ENCODE assay signal across 25 cellular contexts in genomic region chr1:241079459-241079858, GRCh38.
DNase-seq lines count a peak whose midpoint lies in the region; ATAC-seq, FAIRE-seq and TF ChIP-seq lines count a peak whose summit lies in the region.
"Had no signal": no experiment of that assay in that cellular context is flagged by ENCODE, and none has a peak within 500 bp of the region (broad histone marks: within the 10 kb centered on the region; RNA-seq: fewer than 3 reads in every experiment).

No MANE protein-coding gene starts in this region.

- no peaks in the 10 kb centered on the region for H3F3A ChIP-seq in neural cell (ENCODE audit: insufficient read depth, low read length, poor library complexity, severe bottlenecking)

- POLR2A ChIA-PET in HepG2 (lab: Yijun Ruan, JAX) = no interaction called here

- 0% methylated on average over 1 of the region's 1 CpG for WGBS in HepG2 (ENCODE audit: low lambda C conversion rate)
- WGBS in right lobe of liver (ENCODE audit: insufficient coverage, low coverage, low lambda C conversion rate, missing lambda C conversion rate) = 64% methylated on average over 1 of the region's 1 CpG

- no peaks in the 10 kb centered on the region for H4K20me1 ChIP-seq in HepG2 (ENCODE audit: insufficient read depth, low read length)
- no peaks in the 10 kb centered on the region for H4K20me1 ChIP-seq in neural cell (ENCODE audit: insufficient read depth)
- H4K20me1 ChIP-seq: BLaER1 had no signal

- no peaks in the 10 kb centered on the region for H3K4me1 ChIP-seq in HepG2 (ENCODE audit: insufficient read depth, low read length)
- H3K4me1 ChIP-seq in right lobe of liver = no peaks in the 10 kb centered on the region
- H3K4me1 ChIP-seq: BLaER1, Caco-2 had no signal

- H3K36me3 ChIP-seq in HepG2 (replicated peaks in 1 of 2; ENCODE audit: control insufficient read depth in 1 of 2, insufficient read depth in 2 of 2, low read length in 2 of 2) (no peaks in the 10 kb centered on the region), right lobe of liver (no peaks in the 10 kb centered on the region), neural cell (ENCODE audit: insufficient read depth, low read length) (no peaks in the 10 kb centered on the region)
- H3K36me3 ChIP-seq: BLaER1 had no signal

- no peaks in the 10 kb centered on the region for H3K9me2 ChIP-seq in neural cell (ENCODE audit: insufficient read depth, low read length)

- TF ChIP-seq CTCF in HepG2 (CRISPR knock-in tag; IDR thresholded peaks at IDR 0.05) = no peak
- TF ChIP-seq CTCF in right lobe of liver (IDR thresholded peaks at IDR 0.05) = no peak
- no peak for TF ChIP-seq CTCF in VCaP (conservative IDR thresholded peaks at IDR 0.05)
- TF ChIP-seq CTCF in neural cell (IDR thresholded peaks at IDR 0.05; ENCODE audit: poor library complexity, severe bottlenecking) = no peak

- intact Hi-C loops in HepG2 (cut with micrococcal nuclease; ENCODE audit: unreplicated experiment) = no loop called here
- intact Hi-C loops in right lobe of liver (cut with DNase I) = no loop called here

- no peaks in the 10 kb centered on the region for H3K9me3 ChIP-seq in HepG2 (ENCODE audit: low read length)
- no peaks in the 10 kb centered on the region for H3K9me3 ChIP-seq in right lobe of liver
- no peaks in the 10 kb centered on the region for H3K9me3 ChIP-seq in neural cell (ENCODE audit: low read length)
- H3K9me3 ChIP-seq: BLaER1, Caco-2 had no signal

- no peak for DNase-seq in HepG2 (ENCODE audit: low spot score)
- no peak for DNase-seq in right lobe of liver
- DNase-seq in NCI-H187 (lab: John Stamatoyannopoulos, UW) = no peak
- no peak for DNase-seq in SIG-M5 (lab: John Stamatoyannopoulos, UW)
- no peak for DNase-seq in activated gamma-delta T cell (lab: John Stamatoyannopoulos, UW)
- DNase-seq: Caco-2; CD4-positive, CD25-positive, alpha-beta regulatory T cell; CD8-positive, alpha-beta T cell; DMS 273 treated with DMSO at 0.1 percent for 48 hours; DMS79; EL; GF-D8; GM23248; H9; HFFc6 had no signal

- FAIRE-seq in HepG2 (lab: Jason Lieb, UNC) = no peak
- FAIRE-seq: A204.1, GM12891, GM18507 had no signal

- TF ChIP-seq RAD21 in HepG2 (CRISPR knock-in tag; IDR thresholded peaks at IDR 0.05) = no peak
- no peak for TF ChIP-seq RAD21 in neural cell (conservative IDR thresholded peaks at IDR 0.05)

- H3K4me2 ChIP-seq in HepG2 (ENCODE audit: low read depth, low read length) = no peak overlapping the region
- H3K4me2 ChIP-seq in neural cell (ENCODE audit: low read length) = peak overlapping the region; percentile 29
- H3K4me2 ChIP-seq: BLaER1 had no signal

- H3K79me2 ChIP-seq in HepG2 (ENCODE audit: insufficient read depth, low read length) = no peaks in the 10 kb centered on the region
- no peaks in the 10 kb centered on the region for H3K79me2 ChIP-seq in neural cell (replicated peaks; ENCODE audit: insufficient read depth, low read length)

- in situ Hi-C loops in HepG2 (cut with HindIII; ENCODE audit: extremely low pct_ligation_motif_present, low pct_unique_long_range_greater_than_20kb) = no loop called here

- H3K27ac ChIP-seq in HepG2 (ENCODE audit: extremely low read length, insufficient read depth, low read length) (no peak overlapping the region), right lobe of liver (no peak overlapping the region), VCaP (peak overlapping the region; percentile 27; the same call in 1 of the 2 replicates), cingulate gyrus (ENCODE audit: low read depth, low read length) (peak overlapping the region; percentile 25), neural cell (ENCODE audit: low read length) (peak overlapping the region; percentile 75)
- H3K27ac ChIP-seq: 22Rv1, BLaER1, C4-2B, GM23248 had no signal

- H3K27me3 ChIP-seq in HepG2 (ENCODE audit: control insufficient read depth in 1 of 2, insufficient read depth in 2 of 2, low read length in 2 of 2) (no peaks in the 10 kb centered on the region), right lobe of liver (no peaks in the 10 kb centered on the region), neural cell (ENCODE audit: insufficient read depth, low read depth, low read length) (no peaks in the 10 kb centered on the region)
- H3K27me3 ChIP-seq: BLaER1 had no signal

- no peak for TF ChIP-seq EP300 in HepG2 (IDR thresholded peaks at IDR 0.05; ENCODE audit: low read depth in 2 of 2, low read length in 2 of 2)
- no peak for TF ChIP-seq EP300 in HepG2 (CRISPR knock-in tag; IDR thresholded peaks at IDR 0.05; ENCODE audit: borderline replicate concordance)
- TF ChIP-seq EP300 in neural cell (conservative IDR thresholded peaks at IDR 0.05; ENCODE audit: poor library complexity, severe bottlenecking) = peak; percentile 9

- H2AFZ ChIP-seq in HepG2 (ENCODE audit: low read length) (no peak overlapping the region), neural cell (ENCODE audit: low read depth, low read length) (no peak overlapping the region)
- H2AFZ ChIP-seq: GM23248 had no signal

- no peak for TF ChIP-seq POLR2A in HepG2 (IDR thresholded peaks at IDR 0.05; ENCODE audit: insufficient read depth in 1 of 2, low read depth in 2 of 2, low read length in 2 of 2)
- no peak for TF ChIP-seq POLR2A in right lobe of liver (IDR thresholded peaks at IDR 0.05)

- H3K9ac ChIP-seq in HepG2 (ENCODE audit: insufficient read depth, low read depth, low read length) = no peak overlapping the region
- peak overlapping the region; percentile 42 for H3K9ac ChIP-seq in neural cell (ENCODE audit: low read length)
- H3K9ac ChIP-seq: BLaER1, GM23248 had no signal

- ATAC-seq in HepG2 (no peak), right lobe of liver (no peak)
- ATAC-seq: CD8-positive, alpha-beta T cell; HCT116 had no signal

- H3K4me3 ChIP-seq in HepG2 (replicated peaks in 1 of 3; ENCODE audit: insufficient read depth in 1 of 3, low read depth in 2 of 3, low read length in 3 of 3) = no peak overlapping the region
- no peak overlapping the region for H3K4me3 ChIP-seq in right lobe of liver
- H3K4me3 ChIP-seq in neural cell (ENCODE audit: low read length) = peak overlapping the region; percentile 46
- H3K4me3 ChIP-seq: BLaER1, GM23248 had no signal

- CTCF ChIA-PET in HepG2 (lab: Yijun Ruan, JAX; ENCODE audit: low intra/inter-chr PET ratio, low total read pairs) = no interaction called here

- BruUV-seq in HepG2 (replicated peaks; lab: Mats Ljungman, UMichigan) = no TSS peak

TF ChIP-seq in HepG2, 621 proteins besides CTCF, POLR2A, EP300 and RAD21 (continues in another document):
- TF ChIP-seq ZNF124 (CRISPR knock-in tag; IDR thresholded peaks at IDR 0.05) (no peak), NR1H2 (CRISPR knock-in tag; IDR thresholded peaks at IDR 0.05; ENCODE audit: borderline replicate concordance, low read depth) (no peak), TAF1 (CRISPR knock-in tag; IDR thresholded peaks at IDR 0.05) (no peak), ATF7 (IDR thresholded peaks at IDR 0.05) (peak; percentile 68), ATF7 (CRISPR knock-in tag; IDR thresholded peaks at IDR 0.05) (no peak), ZNF800 (CRISPR knock-in tag; IDR thresholded peaks at IDR 0.05) (no peak)

TF ChIP-seq in neural cell, 6 proteins besides CTCF, POLR2A, EP300 and RAD21:
- TF ChIP-seq REST (IDR thresholded peaks at IDR 0.05; ENCODE audit: borderline replicate concordance) (no peak), SMC3 (conservative IDR thresholded peaks at IDR 0.05; ENCODE audit: poor library complexity) (no peak)
TF ChIP-seq in neural cell: peak in this region for 0.

Comparison
In these comparisons a context has a peak if more than half of its experiments do, and no peak if none do; other contexts are left out.
1. H3K27ac ChIP-seq: peak in VCaP (single experiment), cingulate gyrus (single experiment) and neural cell (single experiment); none in HepG2 (single experiment) and right lobe of liver (0 of 3).